11 cellular contexts compared by ENCODE assay signal in genomic region chr19:58555920-58556632, GRCh38. TPM values are rescaled to one million over a fixed set of nuclear protein-coding genes. Genes with fewer than 3 reads are reported as not detected.
DNase-seq lines count a peak whose midpoint lies in the region; ATAC-seq, FAIRE-seq and TF ChIP-seq lines count a peak whose summit lies in the region.
"Had no signal": no experiment of that assay in that cellular context is flagged by ENCODE, and none has a peak within 500 bp of the region (broad histone marks: within the 10 kb centered on the region; RNA-seq: fewer than 3 reads in every experiment).

No MANE protein-coding gene starts in this region.

- H3K36me3 ChIP-seq in MM.1S (replicated peaks; ENCODE audit: insufficient read depth, low read length) (no peaks in the 10 kb centered on the region), ovary (no peaks in the 10 kb centered on the region)

- TF ChIP-seq POLR2A in ovary (IDR thresholded peaks at IDR 0.05) = no peak

- H3K4me3 ChIP-seq in MM.1S (ENCODE audit: low read length) = no peak overlapping the region
- H3K4me3 ChIP-seq in coronary artery = no peak overlapping the region
- H3K4me3 ChIP-seq in ovary = no peak overlapping the region

- no peak for DNase-seq in MM.1S
- no peak for DNase-seq in coronary artery (ENCODE audit: low spot score)
- DNase-seq in ovary = peak in 4 of 5 donors; percentile 53 to 61 (median 56)
- DNase-seq in NAMALWA (ENCODE audit: low spot score) = no peak
- DNase-seq in HTR-8/SVneo (ENCODE audit: insufficient read length, low spot score) = no peak
- DNase-seq: effector CD4-positive, alpha-beta T cell; NCI-H146 had no signal

- ATAC-seq in HG03442 (IDR thresholded peaks at IDR 0.05; ENCODE audit: unreplicated experiment) (no peak), HG02884 (IDR thresholded peaks at IDR 0.05; ENCODE audit: unreplicated experiment) (no peak)

- no peaks in the 10 kb centered on the region for H3K27me3 ChIP-seq in MM.1S (replicated peaks; ENCODE audit: insufficient read depth, low read length)
- H3K27me3 ChIP-seq in ovary = no peaks in the 10 kb centered on the region

- no peak overlapping the region for H2AFZ ChIP-seq in MM.1S (ENCODE audit: low read length)

- intact Hi-C loops in ovary (cut with DNase I) = no loop called here

- H3K9ac ChIP-seq in MM.1S (ENCODE audit: low read length) = no peak overlapping the region; the same call in 1 of the 2 replicates

- H3K27ac ChIP-seq in C4-2B (peak overlapping the region; percentile 96), MM.1S (ENCODE audit: low read length) (no peak overlapping the region; the same call in 1 of the 2 replicates), coronary artery (peak overlapping the region; percentile 40 to 95), ovary (peak overlapping the region; percentile 78 to 95)

- FAIRE-seq in HTR-8/SVneo (lab: Jason Lieb, UNC) = no peak
- FAIRE-seq: TTC549 had no signal

- peaks cover 41% of the 10 kb centered on the region for H3K79me2 ChIP-seq in MM.1S (ENCODE audit: low read length)

- no peaks in the 10 kb centered on the region for H3K9me3 ChIP-seq in MM.1S (replicated peaks; ENCODE audit: insufficient read depth, low read length)
- no peaks in the 10 kb centered on the region for H3K9me3 ChIP-seq in ovary

- H3K9me2 ChIP-seq in MM.1S (replicated peaks; ENCODE audit: insufficient read depth, low read length) = no peaks in the 10 kb centered on the region

- no peak for TF ChIP-seq EP300 in ovary (IDR thresholded peaks at IDR 0.05)

- H4K20me1 ChIP-seq in MM.1S (ENCODE audit: insufficient read depth, low read length) = peaks cover 2% of the 10 kb centered on the region; the same call in 1 of the 2 replicates

- peaks cover 67% of the 10 kb centered on the region for H3F3A ChIP-seq in MM.1S (ENCODE audit: insufficient read depth, low read length)

- H3K4me2 ChIP-seq in MM.1S (ENCODE audit: low read depth, low read length) = peak overlapping the region; percentile 98; the same call in 1 of the 2 replicates

- WGBS in ovary, 3 donors = 57 to 68% (median 61%) methylated on average over 16 of the region's 16 CpGs

- H3K4me1 ChIP-seq in MM.1S (ENCODE audit: low read length) (peaks cover 26% of the 10 kb centered on the region), ovary (ENCODE audit: insufficient read depth) (peaks cover 19% of the 10 kb centered on the region)

- TF ChIP-seq CTCF in C4-2B (conservative IDR thresholded peaks at IDR 0.05) = no peak
- TF ChIP-seq CTCF in MM.1S (IDR thresholded peaks at IDR 0.05; ENCODE audit: low read length) = no peak
- TF ChIP-seq CTCF in coronary artery (IDR thresholded peaks at IDR 0.05) = no peak
- no peak for TF ChIP-seq CTCF in ovary (IDR thresholded peaks at IDR 0.05)

RNA-seq across cellular contexts. Expression of gene CHMP2A, which starts 1.2 kb away (rescaled TPM):
- total RNA-seq in ovary = 100 to 1,000 TPM in 2 of 7 donors, 10 to 100 TPM in 5; 54.2 to 105 (median 96.1) TPM
- 100 to 1,000 TPM; 137 to 143 TPM for polyA plus RNA-seq in ovary

RNA-seq across cellular contexts. Expression of gene UBE2M, which starts 2.3 kb away (rescaled TPM):
- total RNA-seq in ovary = 10 to 100 TPM; 13.8 to 75.0 (median 62.6) TPM
- 100 to 1,000 TPM in 1 of 2 donors, 10 to 100 TPM in 1; 43.8 to 110 TPM for polyA plus RNA-seq in ovary

RNA-seq across cellular contexts. Expression of gene TRIM28, which starts 12.2 kb away (rescaled TPM):
- 100 to 1,000 TPM; 193 to 505 (median 348) TPM for total RNA-seq in ovary
- polyA plus RNA-seq in ovary = 100 to 1,000 TPM; 270 to 294 TPM

RNA-seq across cellular contexts. Expression of gene MZF1, which starts 17.1 kb away (rescaled TPM):
- 10 to 100 TPM; 26.2 to 48.0 (median 30.6) TPM for total RNA-seq in ovary
- polyA plus RNA-seq in ovary = 10 to 100 TPM; 10.8 to 32.5 TPM

RNA-seq across cellular contexts. Expression of gene ZBTB45, which starts 36.5 kb away (rescaled TPM):
- 10 to 100 TPM in 5 of 7 donors, 1 to 10 TPM in 2; 8.1 to 23.3 (median 17.3) TPM for total RNA-seq in ovary
- polyA plus RNA-seq in ovary = 10 to 100 TPM in 1 of 2 donors, 1 to 10 TPM in 1; 1.1 to 11.6 TPM

Comparison
In these comparisons a context has a peak if more than half of its experiments do, and no peak if none do; other contexts are left out.
1. DNase-seq: peak in ovary (4 of 5); none in MM.1S (single experiment), coronary artery (single experiment), NAMALWA (single experiment) and HTR-8/SVneo (single experiment).